In the genomic region with DNA sequence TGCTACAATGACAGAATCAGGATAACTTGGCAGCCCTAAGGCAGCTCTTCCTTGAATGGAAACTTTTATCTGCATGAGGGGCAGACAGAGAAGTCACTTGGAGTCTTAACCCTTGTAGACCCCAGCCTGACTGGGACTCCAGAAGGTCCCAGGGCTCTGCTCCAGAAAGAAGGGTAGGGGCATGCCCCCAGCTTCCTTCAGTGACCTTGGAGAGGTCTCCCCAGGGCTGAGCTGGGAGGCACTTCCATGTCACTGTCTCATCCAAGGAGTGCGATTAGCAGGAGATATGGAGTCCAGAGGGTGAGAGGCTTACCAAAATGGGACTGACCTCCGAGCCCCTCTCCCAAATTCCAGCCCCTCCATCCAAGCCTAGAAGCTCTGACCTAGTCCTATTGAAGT, we compare ENCODE assay signal across 9 cellular contexts. TPM values are rescaled to one million over a fixed set of nuclear protein-coding genes. Genes with fewer than 3 reads are reported as not detected.
DNase-seq lines count a peak whose midpoint lies in the region; ATAC-seq, FAIRE-seq and TF ChIP-seq lines count a peak whose summit lies in the region.
"Had no signal": no experiment of that assay in that cellular context is flagged by ENCODE, and none has a peak within 500 bp of the region (broad histone marks: within the 10 kb centered on the region; RNA-seq: fewer than 3 reads in every experiment).

No MANE protein-coding gene starts in this region.

- POLR2A ChIA-PET in AG04450 (lab: Yijun Ruan, JAX) = interaction anchor here (1.0 kb wide), 1 partner anchor 21 kb away, joined by 3 read pairs; no protein-coding TSS in a partner anchor
- POLR2A ChIA-PET in naive thymus-derived CD8-positive, alpha-beta T cell (lab: Charles Lee) = interaction anchor here (0.8 to 13.7 kb wide), 5 partner anchors 9 to 53 kb away, joined by 3 to 231 read pairs (median 135); no protein-coding TSS in a partner anchor

- H3K4me1 ChIP-seq in adrenal gland (replicated peaks in 1 of 2) = peaks cover 23 to 43% of the 10 kb centered on the region in 2 donors

- H3K4me3 Mint-ChIP-seq in naive thymus-derived CD8-positive, alpha-beta T cell = peak overlapping the region in 7 of 10 donors; percentile 61 to 100 (median 94)
- no peak overlapping the region for H3K4me3 Mint-ChIP-seq in Calu3 (ENCODE audit: low read depth, unreplicated experiment)

- no peaks in the 10 kb centered on the region for H3K27me3 ChIP-seq in AG04450 (ENCODE audit: control insufficient read depth, insufficient read depth, low read length)
- H3K27me3 ChIP-seq in adrenal gland = no peaks in the 10 kb centered on the region

- WGBS in adrenal gland, 4 donors = 48 to 85% (median 71%) methylated on average over 2 of the region's 2 CpGs

- H3K27ac ChIP-seq in AG04450 (ENCODE audit: low read depth, low read length) (peak overlapping the region; percentile 48), adrenal gland (peak overlapping the region in 3 of 5 donors; percentile 55 to 86 (median 72))

- CTCF ChIA-PET in AG04450 (lab: Charles Lee) (interaction anchor here (1.0 kb wide), 1 partner anchor 12 kb away, joined by 3 read pairs; no protein-coding TSS in a partner anchor), Calu3 (lab: Charles Lee) (no interaction called here)

- no TSS peak for BruUV-seq in Calu3 (replicated peaks; lab: Mats Ljungman, UMichigan)

- peaks cover 5 to 31% (median 22%) of the 10 kb centered on the region in 3 donors for H3K36me3 Mint-ChIP-seq in naive thymus-derived CD8-positive, alpha-beta T cell
- H3K36me3 Mint-ChIP-seq in Calu3 (ENCODE audit: insufficient read depth, unreplicated experiment) = peaks cover 11% of the 10 kb centered on the region

- H3K9me3 Mint-ChIP-seq in naive thymus-derived CD8-positive, alpha-beta T cell = no peaks in the 10 kb centered on the region
- H3K9me3 Mint-ChIP-seq in Calu3 (ENCODE audit: low read depth, unreplicated experiment) = no peaks in the 10 kb centered on the region

- H3K27ac Mint-ChIP-seq in naive thymus-derived CD8-positive, alpha-beta T cell = peak overlapping the region; percentile 96 to 99 (median 98)
- no peak overlapping the region for H3K27ac Mint-ChIP-seq in Calu3 (ENCODE audit: unreplicated experiment)

- TF ChIP-seq CTCF in AG04450 (IDR thresholded peaks at IDR 0.05; ENCODE audit: low read depth, low read length) (no peak), adrenal gland (IDR thresholded peaks at IDR 0.05) (no peak), Calu3 (IDR thresholded peaks at IDR 0.05; ENCODE audit: unreplicated experiment) (no peak)

- no peaks in the 10 kb centered on the region for H3K36me3 ChIP-seq in adrenal gland (replicated peaks in 1 of 2)

- no peak for ATAC-seq in naive thymus-derived CD8-positive, alpha-beta T cell

- DNase-seq in AG04450 (ENCODE audit: low read depth, low spot score) (no peak), GM19239 (ENCODE audit: insufficient read length, low spot score) (no peak), adrenal gland (no peak), retina (no peak), NCI-H146 treated with DMSO at 0.1 percent for 48 hours (lab: John Stamatoyannopoulos, UW; ENCODE audit: unreplicated experiment) (no peak), Calu3 (no peak)
- DNase-seq in naive thymus-derived CD8-positive, alpha-beta T cell = no peak
- no peak for DNase-seq in stimulated activated CD8-positive, alpha-beta memory T cell treated with anti-CD3 and anti-CD28 coated beads, Interleukin-4, amount 100 ng/mL, for 48 hours
- DNase-seq: substantia nigra had no signal

- no peaks in the 10 kb centered on the region for H3K27me3 Mint-ChIP-seq in naive thymus-derived CD8-positive, alpha-beta T cell
- H3K27me3 Mint-ChIP-seq in Calu3 (ENCODE audit: unreplicated experiment) = peaks cover 45% of the 10 kb centered on the region

- H3K9me3 ChIP-seq in AG04450 (ENCODE audit: control insufficient read depth, insufficient read depth, low read length) (no peaks in the 10 kb centered on the region; the same call in 1 of the 2 replicates), adrenal gland (replicated peaks in 1 of 3) (no peaks in the 10 kb centered on the region)

- no peak for TF ChIP-seq POLR2A in adrenal gland (IDR thresholded peaks at IDR 0.05)

- FAIRE-seq in GM19239 (lab: Jason Lieb, UNC) = peak; percentile 31

- intact Hi-C loops in adrenal gland (cut with DNase I) (no loop called here), Calu3 (cut with micrococcal nuclease; ENCODE audit: unreplicated experiment) (no loop called here)

- H3K4me3 ChIP-seq in AG04450 (ENCODE audit: low read depth, low read length) = no peak overlapping the region
- no peak overlapping the region for H3K4me3 ChIP-seq in adrenal gland

- H3K4me1 Mint-ChIP-seq in naive thymus-derived CD8-positive, alpha-beta T cell = peaks cover 62 to 95% (median 81%) of the 10 kb centered on the region in 4 donors
- H3K4me1 Mint-ChIP-seq in Calu3 (ENCODE audit: low read depth, unreplicated experiment) = peaks cover 32% of the 10 kb centered on the region

RNA-seq across cellular contexts. Expression of a gene that starts 3.4 kb away (rescaled TPM):
- polyA plus RNA-seq in AG04450 (2011; rRNA removed) (9.2 and 13.1 TPM in 2 replicates), adrenal gland (10 to 100 TPM; 14.7 to 89.0 (median 58.6) TPM)
- 37.2 and 38.1 TPM in 2 replicates for polyA minus RNA-seq in AG04450 (2011; rRNA and poly(A)+ RNA removed)
- total RNA-seq in adrenal gland (10 to 100 TPM; 10.4 to 44.8 (median 26.6) TPM), Calu3 (2022) (18.0 and 42.3 TPM in 2 replicates)
- total RNA-seq in naive thymus-derived CD8-positive, alpha-beta T cell = 100 to 1,000 TPM; 474 to 488 TPM
- polyA plus RNA-seq in naive thymus-derived CD8-positive, alpha-beta T cell = 100 to 1,000 TPM in 1 of 3 donors, 10 to 100 TPM in 2; 70.4 to 137 (median 80.0) TPM

RNA-seq across cellular contexts. Expression of a gene that starts 24.2 kb away (rescaled TPM):
- polyA plus RNA-seq in AG04450 (2011; rRNA removed) = 0.09 and 0.17 TPM in 2 replicates
- not detected in 2 replicates for polyA minus RNA-seq in AG04450 (2011; rRNA and poly(A)+ RNA removed)
- total RNA-seq in adrenal gland = 1 to 10 TPM; 1.3 to 7.9 (median 2.8) TPM
- polyA plus RNA-seq in adrenal gland = 1 to 10 TPM; 1.2 to 4.1 (median 2.3) TPM
- under 1 TPM in 1 of 2 experiments, not detected in 1; 0.27 TPM for total RNA-seq in naive thymus-derived CD8-positive, alpha-beta T cell
- polyA plus RNA-seq in naive thymus-derived CD8-positive, alpha-beta T cell = under 1 TPM in 2 of 3 donors, not detected in 1; 0.20 to 0.21 TPM
- total RNA-seq in Calu3 (2022) = not detected in 2 replicates

RNA-seq across cellular contexts. Expression of a gene that starts 54.0 kb away (rescaled TPM):
- polyA plus RNA-seq in AG04450 (2011; rRNA removed) = 207 and 215 TPM in 2 replicates
- polyA minus RNA-seq in AG04450 (2011; rRNA and poly(A)+ RNA removed) = 243 and 282 TPM in 2 replicates
- total RNA-seq in adrenal gland = 100 to 1,000 TPM; 176 to 306 (median 244) TPM
- polyA plus RNA-seq in adrenal gland = 100 to 1,000 TPM in 1 of 3 donors, 10 to 100 TPM in 2; 26.4 to 570 (median 82.6) TPM
- total RNA-seq in naive thymus-derived CD8-positive, alpha-beta T cell = 100 to 1,000 TPM; 190 to 214 TPM
- polyA plus RNA-seq in naive thymus-derived CD8-positive, alpha-beta T cell = 10 to 100 TPM; 43.8 to 88.6 (median 57.6) TPM
- total RNA-seq in Calu3 (2022) = 111 and 116 TPM in 2 replicates

Comparison
In these comparisons a context has a peak if more than half of its experiments do, and no peak if none do; other contexts are left out.
1. RNA of a gene that starts 3.4 kb away (total RNA-seq): 474 to 488 TPM in naive thymus-derived CD8-positive, alpha-beta T cell; 10.4 to 44.8 TPM in adrenal gland and 18.0 to 42.3 TPM in Calu3; every median in the first group is over 10 times any median in the second.